In genomic region chr15:48823706-48824105, GRCh38 we compare ENCODE assay signal across 23 cellular contexts.
"Had no signal": no experiment of that assay in that cellular context is flagged by ENCODE, and none has a peak within 500 bp of the region (broad histone marks: within the 10 kb centered on the region; RNA-seq: fewer than 3 reads in every experiment).

No MANE protein-coding gene starts in this region.

- H3K4me1 ChIP-seq: lower lobe of right lung, parathyroid adenoma, right lobe of liver, testis, tibial artery, upper lobe of left lung had no signal

- H3K9ac ChIP-seq: parathyroid adenoma had no signal

- ATAC-seq: left ventricle myocardium superior; lower lobe of right lung; natural killer cell treated with Interleukin-12 subunit alpha and Interleukin-12 subunit beta and Interleukin-15 and Interleukin-18, amount 100 ng/mL, for 72 hours; right lobe of liver; stimulated activated memory B cell treated with anti-CD40 and anti-IgM and Interleukin-4, amounts not matched to agents 10 μg/mL and 1 μg/mL and 100 μg/mL, for 72 hours; stimulated activated naive CD8-positive, alpha-beta T cell treated with anti-CD3 and anti-CD28 coated beads, Interleukin-15, Interleukin-2, amounts not matched to agents 100 U/mL and 50 U/mL, for 24 hours had no signal

- H3K36me3 Mint-ChIP-seq: natural killer cell treated with Interleukin-12 subunit alpha and Interleukin-12 subunit beta and Interleukin-15 and Interleukin-18, amount 100 ng/mL, for 72 hours; stimulated activated memory B cell treated with anti-CD40 and anti-IgM and Interleukin-4, amounts not matched to agents 10 μg/mL and 1 μg/mL and 100 μg/mL, for 72 hours had no signal

- FAIRE-seq: colon, frontal cortex, keratinocyte, urothelium cell line had no signal

- H3K9me3 ChIP-seq: lower lobe of right lung, right lobe of liver, testis, tibial artery had no signal

- H3K4me3 Mint-ChIP-seq: naive B cell; natural killer cell treated with Interleukin-12 subunit alpha and Interleukin-12 subunit beta and Interleukin-15 and Interleukin-18, amount 100 ng/mL, for 72 hours; neural crest cell; stimulated activated memory B cell treated with anti-CD40 and anti-IgM and Interleukin-4, amounts not matched to agents 10 μg/mL and 1 μg/mL and 100 μg/mL, for 72 hours had no signal

- H3K27ac Mint-ChIP-seq: naive B cell; natural killer cell treated with Interleukin-12 subunit alpha and Interleukin-12 subunit beta and Interleukin-15 and Interleukin-18, amount 100 ng/mL, for 72 hours; progenitor cell of endocrine pancreas; stimulated activated memory B cell treated with anti-CD40 and anti-IgM and Interleukin-4, amounts not matched to agents 10 μg/mL and 1 μg/mL and 100 μg/mL, for 72 hours had no signal

- H3K36me3 ChIP-seq: lower lobe of right lung, right lobe of liver, upper lobe of left lung had no signal

- H3K9me3 Mint-ChIP-seq: natural killer cell treated with Interleukin-12 subunit alpha and Interleukin-12 subunit beta and Interleukin-15 and Interleukin-18, amount 100 ng/mL, for 72 hours; stimulated activated memory B cell treated with anti-CD40 and anti-IgM and Interleukin-4, amounts not matched to agents 10 μg/mL and 1 μg/mL and 100 μg/mL, for 72 hours had no signal

- H3K4me1 Mint-ChIP-seq: naive B cell; neural crest cell; stimulated activated memory B cell treated with anti-CD40 and anti-IgM and Interleukin-4, amounts not matched to agents 10 μg/mL and 1 μg/mL and 100 μg/mL, for 72 hours had no signal

- H3K27me3 Mint-ChIP-seq: progenitor cell of endocrine pancreas had no signal

- H3K27ac ChIP-seq: lower lobe of right lung, parathyroid adenoma, right lobe of liver, testis, tibial artery, upper lobe of left lung had no signal

- H3K4me3 ChIP-seq: dorsolateral prefrontal cortex, lower lobe of right lung, right lobe of liver, testis, tibial artery, upper lobe of left lung had no signal

- H2AFZ ChIP-seq: parathyroid adenoma had no signal

- H3K79me2 ChIP-seq: parathyroid adenoma had no signal

- DNase-seq: dorsolateral prefrontal cortex; effector CD4-positive, alpha-beta T cell; hypothalamus; left ventricle myocardium superior; lower lobe of right lung; naive B cell; right lobe of liver; stimulated activated CD4-positive, alpha-beta T cell treated with anti-CD3 and anti-CD28 coated beads, Interleukin-2, amount 100 ng/mL, for 24 hours; stimulated activated CD4-positive, alpha-beta T cell treated with anti-CD3 and anti-CD28 coated beads, Interleukin-4, amount 100 ng/mL, for 4 hours; stimulated activated naive CD8-positive, alpha-beta T cell treated with anti-CD3 and anti-CD28 coated beads, Interleukin-15, Interleukin-2, amounts not matched to agents 100 U/mL and 50 U/mL, for 24 hours; substantia nigra; testis; tibial artery; upper lobe of left lung had no signal

- H3K27me3 ChIP-seq: dorsolateral prefrontal cortex, right lobe of liver, testis, tibial artery, upper lobe of left lung had no signal
